12 cellular contexts compared by ENCODE assay signal in the genomic region with DNA sequence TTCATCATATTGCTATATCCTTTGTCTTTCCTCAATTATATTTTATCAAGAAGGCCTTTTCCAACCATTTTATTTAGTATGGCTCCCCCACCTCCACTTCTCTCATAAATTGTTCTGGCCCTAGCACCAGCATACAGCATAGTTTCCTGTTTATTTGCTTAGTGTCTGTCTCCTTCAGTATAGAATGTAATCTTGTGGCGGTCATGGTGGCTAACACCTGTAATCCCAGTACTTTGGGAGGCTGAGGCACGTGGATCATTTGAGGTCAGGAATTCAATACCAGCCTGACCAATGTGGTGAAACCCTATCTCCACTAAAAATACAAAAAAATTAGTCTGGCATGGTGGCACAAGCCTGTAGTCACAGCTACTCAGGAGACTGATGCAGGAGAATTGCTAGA.
"Had no signal": no experiment of that assay in that cellular context is flagged by ENCODE, and none has a peak within 500 bp of the region (broad histone marks: within the 10 kb centered on the region; RNA-seq: fewer than 3 reads in every experiment).

No MANE protein-coding gene starts in this region.

- H3K27ac ChIP-seq: RWPE1, SJSA1, SK-N-MC had no signal

- DNase-seq: MV-4-11; NCI-H1048; NCI-H1105; NCI-H1436 treated with DMSO at 0.1 percent for 48 hours; NCI-H187; NCI-H2081 treated with DMSO at 0.1 percent for 48 hours; NCI-H446 treated with DMSO at 0.1 percent for 48 hours; NCI-H510A treated with DMSO at 0.1 percent for 48 hours; NK-92 treated with Interleukin-12 subunit alpha and Interleukin-12 subunit beta, amount 100 ng/mL, for 24 hours had no signal
